In genomic region chr17:79834575-79835469, GRCh38 we compare ENCODE assay signal across 8 cellular contexts. TPM values are rescaled to one million over a fixed set of nuclear protein-coding genes. Genes with fewer than 3 reads are reported as not detected.
DNase-seq lines count a peak whose midpoint lies in the region; ATAC-seq and TF ChIP-seq lines count a peak whose summit lies in the region.

No MANE protein-coding gene starts in this region.

- no peak overlapping the region for H3K4me2 ChIP-seq in neural cell (ENCODE audit: low read length)

- no peak overlapping the region for H3K27ac ChIP-seq in brain microvascular endothelial cell
- H3K27ac ChIP-seq in neural cell (ENCODE audit: low read length): no peak overlapping the region

- in situ Hi-C loops in KBM-7 (cut with MboI; ENCODE audit: low pct_unique_long_range_greater_than_20kb, low sequenced_read_pairs): no loop called here
- in situ Hi-C loops in brain microvascular endothelial cell (cut with HindIII; ENCODE audit: low pct_ligation_motif_present, low sequenced_read_pairs): no loop called here

- TF ChIP-seq EP300 in neural cell (conservative IDR thresholded peaks at IDR 0.05; ENCODE audit: poor library complexity, severe bottlenecking): no peak

- peak; percentile 81 for DNase-seq in D341Med (ENCODE audit: low spot score)
- DNase-seq in KBM-7: peak; percentile 46
- DNase-seq in brain microvascular endothelial cell: no peak
- DNase-seq in NCI-H1092 (lab: John Stamatoyannopoulos, UW): no peak
- DNase-seq in HT-29 (ENCODE audit: low spot score): no peak
- DNase-seq in inferior parietal cortex (ENCODE audit: extremely low spot score): no peak

- no peak for ATAC-seq in HG02642 (IDR thresholded peaks at IDR 0.05; ENCODE audit: poor library complexity, unreplicated experiment)

- H3K36me3 ChIP-seq in brain microvascular endothelial cell (replicated peaks): peaks cover 18% of the 10 kb centered on the region
- H3K36me3 ChIP-seq in neural cell (ENCODE audit: insufficient read depth, low read length): no peaks in the 10 kb centered on the region

- peaks cover 48% of the 10 kb centered on the region for H4K20me1 ChIP-seq in neural cell (ENCODE audit: insufficient read depth)

- H3K9ac ChIP-seq in neural cell (ENCODE audit: low read length): peak overlapping the region; percentile 94

- peaks cover 3% of the 10 kb centered on the region for H3F3A ChIP-seq in neural cell (ENCODE audit: insufficient read depth, low read length, poor library complexity, severe bottlenecking)

- H3K9me2 ChIP-seq in neural cell (ENCODE audit: insufficient read depth, low read length): no peaks in the 10 kb centered on the region

- peaks cover 43% of the 10 kb centered on the region for H3K79me2 ChIP-seq in neural cell (replicated peaks; ENCODE audit: insufficient read depth, low read length)

- H3K4me3 ChIP-seq in brain microvascular endothelial cell (ENCODE audit: low read depth, low read length) (no peak overlapping the region), neural cell (ENCODE audit: low read length) (peak overlapping the region; percentile 83)

- H3K27me3 ChIP-seq in brain microvascular endothelial cell (replicated peaks) (no peaks in the 10 kb centered on the region), neural cell (ENCODE audit: insufficient read depth, low read depth, low read length) (peaks cover 21% of the 10 kb centered on the region)

- TF ChIP-seq RAD21 in neural cell (conservative IDR thresholded peaks at IDR 0.05): peak; percentile 45

- no peak overlapping the region for H2AFZ ChIP-seq in neural cell (ENCODE audit: low read depth, low read length)

- peak; percentile 77 for TF ChIP-seq CTCF in brain microvascular endothelial cell (IDR thresholded peaks at IDR 0.05; ENCODE audit: low read depth, low read length, missing control alignments)
- TF ChIP-seq CTCF in neural cell (IDR thresholded peaks at IDR 0.05; ENCODE audit: poor library complexity, severe bottlenecking): peak; percentile 65

- H3K9me3 ChIP-seq in neural cell (ENCODE audit: low read length): no peaks in the 10 kb centered on the region

TF ChIP-seq in neural cell, 6 proteins besides CTCF, POLR2A, EP300 and RAD21:
- TF ChIP-seq SMC3 (conservative IDR thresholded peaks at IDR 0.05; ENCODE audit: poor library complexity): peak; percentile 66
- no peak for TF ChIP-seq TAF1 (IDR thresholded peaks at IDR 0.05; ENCODE audit: low read depth)

RNA-seq across cellular contexts. Expression of gene CBX4, which starts 4.4 kb away (rescaled TPM):
- polyA plus RNA-seq in neural cell: 31.9 and 34.6 TPM in 2 replicates
- 43.3 and 45.8 TPM in 2 replicates for polyA minus RNA-seq in neural cell
- total RNA-seq in HT-29 (2014; rRNA removed; shearing (Covaris generic)): 71.4 and 72.0 TPM in 2 replicates

RNA-seq across cellular contexts. Expression of gene CBX8, which starts 37.9 kb away (rescaled TPM):
- polyA plus RNA-seq in neural cell: 15.4 and 27.6 TPM in 2 replicates
- polyA minus RNA-seq in neural cell: 26.4 and 33.8 TPM in 2 replicates
- 14.4 and 14.9 TPM in 2 replicates for total RNA-seq in HT-29 (2014; rRNA removed; shearing (Covaris generic))

RNA-seq across cellular contexts. Expression of gene CBX2, which starts 56.9 kb away (rescaled TPM):
- 15.9 and 16.9 TPM in 2 replicates for polyA plus RNA-seq in neural cell
- polyA minus RNA-seq in neural cell: 27.1 and 28.5 TPM in 2 replicates
- total RNA-seq in HT-29 (2014; rRNA removed; shearing (Covaris generic)): 9.5 and 13.4 TPM in 2 replicates

Comparison
In these comparisons a context has a peak if more than half of its experiments do, and no peak if none do; other contexts are left out.
1. DNase-seq: peak in D341Med (single experiment) and KBM-7 (single experiment); none in brain microvascular endothelial cell (single experiment), NCI-H1092 (single experiment), HT-29 (single experiment) and inferior parietal cortex (single experiment).